8 cellular contexts compared by ENCODE assay signal in genomic region chr1:15948600-15949452, GRCh38. TPM values are rescaled to one million over a fixed set of nuclear protein-coding genes. Genes with fewer than 3 reads are reported as not detected.
DNase-seq lines count a peak whose midpoint lies in the region; ATAC-seq and TF ChIP-seq lines count a peak whose summit lies in the region.

No MANE protein-coding gene starts in this region.

- intact Hi-C loops in OCI-LY7 (cut with micrococcal nuclease; ENCODE audit: unreplicated experiment), result loop anchor here (2.0 kb wide), 1 partner anchor 26 kb away; no protein-coding TSS in a partner anchor

- no peak overlapping the region for H3K4me3 ChIP-seq in OCI-LY7 (ENCODE audit: low read depth, low read length, poor library complexity, severe bottlenecking)
- peak overlapping the region in 1 of 2 experiments; percentile 52 for H3K4me3 ChIP-seq in mesenchymal stem cell (ENCODE audit: insufficient read depth in 1 of 2, low read depth in 1 of 2, low read length in 2 of 2)
- H3K4me3 ChIP-seq in thymus (ENCODE audit: low read length), result no peak overlapping the region

- H3K4me2 ChIP-seq in OCI-LY7 (ENCODE audit: low read length) (peak overlapping the region; percentile 37), mesenchymal stem cell (ENCODE audit: low read length, poor library complexity, severe bottlenecking) (peak overlapping the region; percentile 18)

- BruUV-seq in OCI-LY7 (replicated peaks; lab: Mats Ljungman, UMichigan), result TSS peak; percentile 50

- peak overlapping the region; percentile 38 for H4K8ac ChIP-seq in mesenchymal stem cell (ENCODE audit: low read length)

- H2BK120ac ChIP-seq in mesenchymal stem cell (ENCODE audit: low read depth, low read length), result peak overlapping the region; percentile 75

- H3K9me3 ChIP-seq in OCI-LY7 (ENCODE audit: low read length), result no peaks in the 10 kb centered on the region
- H3K9me3 ChIP-seq in mesenchymal stem cell (ENCODE audit: control insufficient read depth, low read length), result no peaks in the 10 kb centered on the region
- no peaks in the 10 kb centered on the region for H3K9me3 ChIP-seq in thymus (ENCODE audit: control insufficient read depth)

- H3K27me3 Mint-ChIP-seq in activated CD8-positive, alpha-beta memory T cell treated with anti-CD3 and anti-CD28 coated beads, Interleukin-2, amount 10 ng/mL, durations not matched to agents 7 days and 5 days, result no peaks in the 10 kb centered on the region
- no peaks in the 10 kb centered on the region for H3K27me3 Mint-ChIP-seq in central memory CD8-positive, alpha-beta T cell

- H3K9me3 Mint-ChIP-seq in activated CD8-positive, alpha-beta memory T cell treated with anti-CD3 and anti-CD28 coated beads, Interleukin-2, amount 10 ng/mL, durations not matched to agents 7 days and 5 days (ENCODE audit: low read depth), result no peaks in the 10 kb centered on the region
- no peaks in the 10 kb centered on the region for H3K9me3 Mint-ChIP-seq in central memory CD8-positive, alpha-beta T cell

- POLR2A ChIA-PET in OCI-LY7 (lab: Charles Lee), result interaction anchor here (0.6 kb wide), 1 partner anchor 323 kb away, joined by 3 read pairs; no protein-coding TSS in a partner anchor

- H3K9ac ChIP-seq in mesenchymal stem cell (ENCODE audit: low read length), result peak overlapping the region; percentile 94

- peak overlapping the region; percentile 59 to 94 for H3K4ac ChIP-seq in mesenchymal stem cell (ENCODE audit: low read depth in 1 of 2, low read length in 2 of 2)

- CTCF ChIA-PET in activated CD8-positive, alpha-beta memory T cell treated with anti-CD3 and anti-CD28 coated beads, Interleukin-2, amount 10 ng/mL, durations not matched to agents 7 days and 5 days (lab: Charles Lee), result interaction anchor here (1.0 to 2.1 kb wide), 3 partner anchors 12 to 133 kb away, joined by 3 to 13 read pairs (median 4); no protein-coding TSS in a partner anchor
- CTCF ChIA-PET in OCI-LY7 (lab: Charles Lee; ENCODE audit: unreplicated experiment), result no interaction called here

- peak; percentile 5 for ATAC-seq in activated CD8-positive, alpha-beta memory T cell treated with anti-CD3 and anti-CD28 coated beads, Interleukin-2, amount 10 ng/mL, durations not matched to agents 7 days and 5 days
- peak; percentile 10 for ATAC-seq in central memory CD8-positive, alpha-beta T cell (replicated peaks; ENCODE audit: extremely low read depth, poor library complexity, severe bottlenecking)

- no peak for DNase-seq in activated CD8-positive, alpha-beta memory T cell treated with anti-CD3 and anti-CD28 coated beads, Interleukin-2, amount 10 ng/mL, durations not matched to agents 7 days and 5 days
- DNase-seq in activated CD8-positive, alpha-beta memory T cell treated with anti-CD3 and anti-CD28 coated beads for 24 hours, result no peak
- no peak for DNase-seq in OCI-LY7 (ENCODE audit: low spot score)
- DNase-seq in central memory CD8-positive, alpha-beta T cell (ENCODE audit: low spot score in 2 of 2), result no peak
- peak; percentile 98 for DNase-seq in mesenchymal stem cell
- no peak for DNase-seq in COR-L47 (lab: John Stamatoyannopoulos, UW)
- DNase-seq in KG1 (lab: John Stamatoyannopoulos, UW), result no peak

- H2AFZ ChIP-seq in OCI-LY7 (ENCODE audit: low read length) (no peak overlapping the region), mesenchymal stem cell (ENCODE audit: low read depth, low read length) (no peak overlapping the region)

- no peak for TF ChIP-seq CTCF in OCI-LY7 (conservative IDR thresholded peaks at IDR 0.05; ENCODE audit: low read length)

- no peaks in the 10 kb centered on the region; the same call in 1 of the 2 replicates for H3K79me2 ChIP-seq in OCI-LY7 (ENCODE audit: insufficient read depth, low read depth, low read length)

- H2BK12ac ChIP-seq in mesenchymal stem cell (ENCODE audit: low read length in 2 of 2), result peak overlapping the region; percentile 23 to 30

- H4K20me1 ChIP-seq in OCI-LY7 (ENCODE audit: insufficient read depth, low read length), result 0 out of 2 replicates have a peak, but pooled peaks cover 10% of the 10 kb centered on the region

- WGBS in mesenchymal stem cell, result 59% methylated on average over 15 of the region's 15 CpGs
- 90% methylated on average over 15 of the region's 15 CpGs for WGBS in thymus

- H3K36me3 Mint-ChIP-seq in activated CD8-positive, alpha-beta memory T cell treated with anti-CD3 and anti-CD28 coated beads, Interleukin-2, amount 10 ng/mL, durations not matched to agents 7 days and 5 days, result peaks cover 24% of the 10 kb centered on the region
- peaks cover 17% of the 10 kb centered on the region for H3K36me3 Mint-ChIP-seq in central memory CD8-positive, alpha-beta T cell (ENCODE audit: insufficient read depth)

- peak overlapping the region; percentile 46 to 94 for H3K18ac ChIP-seq in mesenchymal stem cell (ENCODE audit: low read depth in 1 of 2, low read length in 2 of 2)

- H3K79me1 ChIP-seq in mesenchymal stem cell (replicated peaks; ENCODE audit: low read length, poor library complexity, severe bottlenecking), result peaks cover 29% of the 10 kb centered on the region

- H3K27ac ChIP-seq in OCI-LY7 (ENCODE audit: low read depth, low read length, poor library complexity, severe bottlenecking) (no peak overlapping the region), mesenchymal stem cell (ENCODE audit: low read length, poor library complexity, severe bottlenecking) (peak overlapping the region; percentile 97), thymus (ENCODE audit: low read depth) (peak overlapping the region; percentile 88)

- peaks cover 79% of the 10 kb centered on the region for H3K36me3 ChIP-seq in OCI-LY7 (ENCODE audit: insufficient read depth, low read length)
- peaks cover 43 to 51% of the 10 kb centered on the region in 2 experiments for H3K36me3 ChIP-seq in mesenchymal stem cell (ENCODE audit: control insufficient read depth in 1 of 2, insufficient read depth in 2 of 2, low read depth in 1 of 2, low read length in 2 of 2)
- H3K36me3 ChIP-seq in thymus (ENCODE audit: control insufficient read depth, insufficient read depth), result peaks cover 61% of the 10 kb centered on the region

- H3K27me3 ChIP-seq in mesenchymal stem cell (ENCODE audit: control insufficient read depth in 1 of 2, insufficient read depth in 1 of 2, low read length in 2 of 2) (no peaks in the 10 kb centered on the region), thymus (ENCODE audit: control insufficient read depth, insufficient read depth) (no peaks in the 10 kb centered on the region)

- H2AK5ac ChIP-seq in mesenchymal stem cell (ENCODE audit: low read length, severe bottlenecking), result peak overlapping the region; percentile 68

- peaks cover 42% of the 10 kb centered on the region for H3K4me1 ChIP-seq in OCI-LY7 (ENCODE audit: insufficient read depth, low read length, poor library complexity, severe bottlenecking)
- peaks cover 61% of the 10 kb centered on the region for H3K4me1 ChIP-seq in mesenchymal stem cell (ENCODE audit: control insufficient read depth, insufficient read depth, low read depth, low read length)
- H3K4me1 ChIP-seq in thymus (ENCODE audit: control insufficient read depth, insufficient read depth, low read length), result peaks cover 5% of the 10 kb centered on the region

- peak overlapping the region; percentile 58 for H2BK5ac ChIP-seq in mesenchymal stem cell (ENCODE audit: low read depth, low read length, poor library complexity, severe bottlenecking)

- H2BK15ac ChIP-seq in mesenchymal stem cell (ENCODE audit: low read depth, poor library complexity, severe bottlenecking), result peak overlapping the region; percentile 75

- peak overlapping the region; percentile 58 for H4K91ac ChIP-seq in mesenchymal stem cell (ENCODE audit: low read length)

- peak overlapping the region; percentile 92 for H3K27ac Mint-ChIP-seq in activated CD8-positive, alpha-beta memory T cell treated with anti-CD3 and anti-CD28 coated beads, Interleukin-2, amount 10 ng/mL, durations not matched to agents 7 days and 5 days
- peak overlapping the region; percentile 94 for H3K27ac Mint-ChIP-seq in central memory CD8-positive, alpha-beta T cell (ENCODE audit: low read depth)

- H3K4me1 Mint-ChIP-seq in activated CD8-positive, alpha-beta memory T cell treated with anti-CD3 and anti-CD28 coated beads, Interleukin-2, amount 10 ng/mL, durations not matched to agents 7 days and 5 days, result peaks cover 69% of the 10 kb centered on the region
- peaks cover 54% of the 10 kb centered on the region for H3K4me1 Mint-ChIP-seq in central memory CD8-positive, alpha-beta T cell

- H3K9me2 ChIP-seq in OCI-LY7 (ENCODE audit: insufficient read depth, low read length), result no peaks in the 10 kb centered on the region

- no peak overlapping the region for H3K23ac ChIP-seq in mesenchymal stem cell (ENCODE audit: low read length in 2 of 2)

- peak overlapping the region; percentile 60 for H3K4me3 Mint-ChIP-seq in activated CD8-positive, alpha-beta memory T cell treated with anti-CD3 and anti-CD28 coated beads, Interleukin-2, amount 10 ng/mL, durations not matched to agents 7 days and 5 days
- H3K4me3 Mint-ChIP-seq in central memory CD8-positive, alpha-beta T cell, result peak overlapping the region; percentile 72

- H3K14ac ChIP-seq in mesenchymal stem cell (ENCODE audit: low read length in 2 of 2), result no peak overlapping the region

RNA-seq across cellular contexts. Expression of gene ZBTB17, which starts 27.1 kb away (rescaled TPM):
- total RNA-seq in activated CD8-positive, alpha-beta memory T cell treated with anti-CD3 and anti-CD28 coated beads, Interleukin-2, amount 10 ng/mL, durations not matched to agents 7 days and 5 days, result 10 to 100 TPM; 55.8 to 68.8 TPM
- total RNA-seq in OCI-LY7 (2014; rRNA removed; shearing (Covaris generic)), result 32.1 and 53.4 TPM in 2 replicates
- total RNA-seq in OCI-LY7 (2022), result 51.1 and 52.9 TPM in 2 replicates
- polyA plus RNA-seq in mesenchymal stem cell (2013, experiment 1 of 2), result 17.2 TPM
- polyA plus RNA-seq in mesenchymal stem cell (2013, experiment 2 of 2), result 16.9 TPM
- polyA plus RNA-seq in thymus, result 81.3 TPM

RNA-seq across cellular contexts. Expression of gene SRARP, which starts 55.2 kb away (rescaled TPM):
- not detected for total RNA-seq in activated CD8-positive, alpha-beta memory T cell treated with anti-CD3 and anti-CD28 coated beads, Interleukin-2, amount 10 ng/mL, durations not matched to agents 7 days and 5 days
- total RNA-seq in OCI-LY7 (2014; rRNA removed; shearing (Covaris generic)), result not detected in 2 replicates
- not detected in 2 replicates for total RNA-seq in OCI-LY7 (2022)
- not detected for polyA plus RNA-seq in mesenchymal stem cell (2013, experiment 1 of 2)
- not detected for polyA plus RNA-seq in mesenchymal stem cell (2013, experiment 2 of 2)
- 0.11 TPM for polyA plus RNA-seq in thymus
